ENCODE assay signal across 8 cellular contexts in genomic region chr1:25430666-25431494, GRCh38. TPM values are rescaled to one million over a fixed set of nuclear protein-coding genes. Genes with fewer than 3 reads are reported as not detected.
A peak's percentile ranks its signal among the peaks of the same experiment; 100 is the strongest.
DNase-seq lines count a peak whose midpoint lies in the region; ATAC-seq, FAIRE-seq and TF ChIP-seq lines count a peak whose summit lies in the region.

A gene with protein sequence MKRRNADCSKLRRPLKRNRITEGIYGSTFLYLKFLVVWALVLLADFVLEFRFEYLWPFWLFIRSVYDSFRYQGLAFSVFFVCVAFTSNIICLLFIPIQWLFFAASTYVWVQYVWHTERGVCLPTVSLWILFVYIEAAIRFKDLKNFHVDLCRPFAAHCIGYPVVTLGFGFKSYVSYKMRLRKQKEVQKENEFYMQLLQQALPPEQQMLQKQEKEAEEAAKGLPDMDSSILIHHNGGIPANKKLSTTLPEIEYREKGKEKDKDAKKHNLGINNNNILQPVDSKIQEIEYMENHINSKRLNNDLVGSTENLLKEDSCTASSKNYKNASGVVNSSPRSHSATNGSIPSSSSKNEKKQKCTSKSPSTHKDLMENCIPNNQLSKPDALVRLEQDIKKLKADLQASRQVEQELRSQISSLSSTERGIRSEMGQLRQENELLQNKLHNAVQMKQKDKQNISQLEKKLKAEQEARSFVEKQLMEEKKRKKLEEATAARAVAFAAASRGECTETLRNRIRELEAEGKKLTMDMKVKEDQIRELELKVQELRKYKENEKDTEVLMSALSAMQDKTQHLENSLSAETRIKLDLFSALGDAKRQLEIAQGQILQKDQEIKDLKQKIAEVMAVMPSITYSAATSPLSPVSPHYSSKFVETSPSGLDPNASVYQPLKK (plus strand): TSS chr1:25430897. CDS start chr1:25431099, 202 bp downstream.

- no peaks in the 10 kb centered on the region for H3K27me3 Mint-ChIP-seq in activated T-helper 2 cell treated with anti-CD3 and anti-CD28 coated beads, Interferon-gamma antibody, Interleukin-2, Interleukin-4, amounts not matched to agents 10 μg/mL and 5 μg/mL and 100 μg/mL, durations not matched to agents 14 hours and 24 hours and 36 hours (ENCODE audit: low read depth)
- peaks cover 0 to under 1% (median 0%) of the 10 kb centered on the region in 3 donors for H3K27me3 Mint-ChIP-seq in naive B cell

- peaks cover 13% of the 10 kb centered on the region for H3K36me3 Mint-ChIP-seq in activated T-helper 2 cell treated with anti-CD3 and anti-CD28 coated beads, Interferon-gamma antibody, Interleukin-2, Interleukin-4, amounts not matched to agents 10 μg/mL and 5 μg/mL and 100 μg/mL, durations not matched to agents 14 hours and 24 hours and 36 hours (ENCODE audit: low read depth)
- no peaks in the 10 kb centered on the region for H3K36me3 Mint-ChIP-seq in naive B cell
- peaks cover 5% of the 10 kb centered on the region for H3K36me3 Mint-ChIP-seq in stimulated activated effector memory CD8-positive, alpha-beta T cell treated with anti-CD3 and anti-CD28 coated beads, Interleukin-12 subunit alpha, Interleukin-12 subunit beta, amount 100 ng/mL, for 72 hours

- peaks cover 50% of the 10 kb centered on the region for H3K4me1 ChIP-seq in DOHH2 (ENCODE audit: control insufficient read depth, low read length)
- peaks cover 48% of the 10 kb centered on the region for H3K4me1 ChIP-seq in Loucy (ENCODE audit: insufficient read depth, low read length, poor library complexity, severe bottlenecking)
- peaks cover 4% of the 10 kb centered on the region for H3K4me1 ChIP-seq in fibroblast of lung (ENCODE audit: control insufficient read depth, extremely low read depth, insufficient read depth, low read length)

- TF ChIP-seq POLR2A in H54 (IDR thresholded peaks at IDR 0.05; ENCODE audit: low read depth, low read length) (no peak), Raji (IDR thresholded peaks at IDR 0.05; ENCODE audit: insufficient read depth, low read depth, low read length) (0 out of 2 replicates have a peak, but pooled peaks have one; percentile 9)

- H3K4me3 Mint-ChIP-seq in activated T-helper 2 cell treated with anti-CD3 and anti-CD28 coated beads, Interferon-gamma antibody, Interleukin-2, Interleukin-4, amounts not matched to agents 10 μg/mL and 5 μg/mL and 100 μg/mL, durations not matched to agents 14 hours and 24 hours and 36 hours (ENCODE audit: low read depth) = peak within 1 kb of the TSS; percentile 96
- H3K4me3 Mint-ChIP-seq in naive B cell = peak within 1 kb of the TSS; percentile 96 to 99 (median 98)
- peak within 1 kb of the TSS; percentile 94 for H3K4me3 Mint-ChIP-seq in stimulated activated effector memory CD8-positive, alpha-beta T cell treated with anti-CD3 and anti-CD28 coated beads, Interleukin-12 subunit alpha, Interleukin-12 subunit beta, amount 100 ng/mL, for 72 hours

- H3K4me3 ChIP-seq in DOHH2 (ENCODE audit: low read length) = peak within 1 kb of the TSS; percentile 80
- peak within 1 kb of the TSS; percentile 77 for H3K4me3 ChIP-seq in Loucy (ENCODE audit: low read length, poor library complexity, severe bottlenecking)
- H3K4me3 ChIP-seq in fibroblast of lung (replicated peaks in 1 of 4; ENCODE audit: control extremely low read depth in 1 of 4, insufficient read depth in 1 of 4, low read depth in 3 of 4, low read length in 4 of 4) = peak within 1 kb of the TSS; percentile 79 to 98 (median 84)

- H3K27me3 ChIP-seq in DOHH2 (ENCODE audit: control insufficient read depth, low read length) (no peaks in the 10 kb centered on the region), Loucy (ENCODE audit: insufficient read depth, low read length, poor library complexity, severe bottlenecking) (no peaks in the 10 kb centered on the region), fibroblast of lung (ENCODE audit: control insufficient read depth, insufficient read depth, low read length) (no peaks in the 10 kb centered on the region)

- intact Hi-C loops in activated T-helper 2 cell treated with anti-CD3 and anti-CD28 coated beads, Interferon-gamma antibody, Interleukin-2, Interleukin-4, amounts not matched to agents 10 μg/mL and 5 μg/mL and 100 μg/mL, durations not matched to agents 14 hours and 24 hours and 36 hours (cut with micrococcal nuclease) = loop anchor here (1.0 to 5.0 kb wide), 6 partner anchors 16 to 475 kb away; partner anchors contain the start of genes STMN1 and TMEM50A

- H3K27ac Mint-ChIP-seq in activated T-helper 2 cell treated with anti-CD3 and anti-CD28 coated beads, Interferon-gamma antibody, Interleukin-2, Interleukin-4, amounts not matched to agents 10 μg/mL and 5 μg/mL and 100 μg/mL, durations not matched to agents 14 hours and 24 hours and 36 hours = peak within 1 kb of the TSS; percentile 99
- H3K27ac Mint-ChIP-seq in naive B cell = peak within 1 kb of the TSS; percentile 98 to 99 (median 98)
- H3K27ac Mint-ChIP-seq in stimulated activated effector memory CD8-positive, alpha-beta T cell treated with anti-CD3 and anti-CD28 coated beads, Interleukin-12 subunit alpha, Interleukin-12 subunit beta, amount 100 ng/mL, for 72 hours = peak within 1 kb of the TSS; percentile 99

- H3K27ac ChIP-seq in DOHH2 (ENCODE audit: low read depth, low read length) (peak within 1 kb of the TSS; percentile 86), fibroblast of lung (ENCODE audit: insufficient read depth, low read length) (peak within 1 kb of the TSS; percentile 89)

- H2AFZ ChIP-seq in Loucy (ENCODE audit: low read length) (peak within 1 kb of the TSS; percentile 91), fibroblast of lung (ENCODE audit: low read length) (peak within 1 kb of the TSS; percentile 92)

- H3K79me2 ChIP-seq in DOHH2 (ENCODE audit: control insufficient read depth, low read length) = peaks cover 56% of the 10 kb centered on the region
- peaks cover 50% of the 10 kb centered on the region for H3K79me2 ChIP-seq in Loucy (ENCODE audit: insufficient read depth, low read length)
- H3K79me2 ChIP-seq in fibroblast of lung (ENCODE audit: control insufficient read depth, insufficient read depth, low read length) = peaks cover 20% of the 10 kb centered on the region

- peaks cover 23% of the 10 kb centered on the region for H3F3A ChIP-seq in DOHH2 (ENCODE audit: control insufficient read depth, insufficient read depth)
- H3F3A ChIP-seq in Loucy (ENCODE audit: low read depth) = peaks cover 3% of the 10 kb centered on the region

- no peak for FAIRE-seq in H54 (lab: Jason Lieb, UNC)

- TF ChIP-seq CTCF in DOHH2 (IDR thresholded peaks at IDR 0.05; ENCODE audit: low read depth, low read length, poor library complexity, severe bottlenecking) (peak; percentile 17), Loucy (conservative IDR thresholded peaks at IDR 0.05; ENCODE audit: low read length) (no peak), fibroblast of lung (conservative IDR thresholded peaks at IDR 0.05 in 1 of 2, IDR thresholded peaks at IDR 0.05 in 1 of 2; ENCODE audit: low read depth in 1 of 2, low read length in 2 of 2) (no peak)

- DNase-seq in H54 (ENCODE audit: insufficient read length, low spot score) (peak; percentile 78), fibroblast of lung (ENCODE audit: low read depth in 2 of 2) (peak; percentile 91 to 97), naive B cell (peak; percentile 97)
- DNase-seq in activated T-helper 2 cell treated with anti-CD3 and anti-CD28 coated beads, Interferon-gamma antibody, Interleukin-2, Interleukin-4, amounts not matched to agents 10 μg/mL and 5 μg/mL and 100 μg/mL, durations not matched to agents 14 hours and 24 hours and 36 hours (ENCODE audit: low spot score) = peak; percentile 95
- DNase-seq in stimulated activated effector memory CD8-positive, alpha-beta T cell treated with anti-CD3 and anti-CD28 coated beads, Interleukin-12 subunit alpha, Interleukin-12 subunit beta, amount 100 ng/mL, for 72 hours (ENCODE audit: low spot score in 2 of 2) = peak; percentile 99 to 100

- H3K9me3 ChIP-seq in DOHH2 (ENCODE audit: control insufficient read depth, insufficient read depth, low read length) (no peaks in the 10 kb centered on the region), Loucy (ENCODE audit: insufficient read depth, low read depth, low read length) (no peaks in the 10 kb centered on the region), fibroblast of lung (ENCODE audit: control insufficient read depth, insufficient read depth, low read depth, low read length) (no peaks in the 10 kb centered on the region)

- H3K9ac ChIP-seq in Loucy (ENCODE audit: low read depth, low read length, poor library complexity, severe bottlenecking) (peak within 1 kb of the TSS; percentile 81), fibroblast of lung (ENCODE audit: insufficient read depth, low read length) (peak within 1 kb of the TSS; percentile 84)

- H3K4me1 Mint-ChIP-seq in activated T-helper 2 cell treated with anti-CD3 and anti-CD28 coated beads, Interferon-gamma antibody, Interleukin-2, Interleukin-4, amounts not matched to agents 10 μg/mL and 5 μg/mL and 100 μg/mL, durations not matched to agents 14 hours and 24 hours and 36 hours (ENCODE audit: low read depth) = peaks cover 53% of the 10 kb centered on the region
- H3K4me1 Mint-ChIP-seq in naive B cell = peaks cover 22 to 48% (median 39%) of the 10 kb centered on the region in 3 donors
- peaks cover 51% of the 10 kb centered on the region for H3K4me1 Mint-ChIP-seq in stimulated activated effector memory CD8-positive, alpha-beta T cell treated with anti-CD3 and anti-CD28 coated beads, Interleukin-12 subunit alpha, Interleukin-12 subunit beta, amount 100 ng/mL, for 72 hours

- H4K20me1 ChIP-seq in DOHH2 (ENCODE audit: control insufficient read depth, insufficient read depth, low read depth, low read length) (0 out of 2 replicates have a peak, but pooled peaks cover 4% of the 10 kb centered on the region), Loucy (ENCODE audit: insufficient read depth, low read length, poor library complexity, severe bottlenecking) (peaks cover 46% of the 10 kb centered on the region), fibroblast of lung (ENCODE audit: control insufficient read depth, extremely low read depth, insufficient read depth, low read length) (no peaks in the 10 kb centered on the region)

- H3K9me3 Mint-ChIP-seq in activated T-helper 2 cell treated with anti-CD3 and anti-CD28 coated beads, Interferon-gamma antibody, Interleukin-2, Interleukin-4, amounts not matched to agents 10 μg/mL and 5 μg/mL and 100 μg/mL, durations not matched to agents 14 hours and 24 hours and 36 hours = no peaks in the 10 kb centered on the region
- H3K9me3 Mint-ChIP-seq in naive B cell = no peaks in the 10 kb centered on the region
- H3K9me3 Mint-ChIP-seq in stimulated activated effector memory CD8-positive, alpha-beta T cell treated with anti-CD3 and anti-CD28 coated beads, Interleukin-12 subunit alpha, Interleukin-12 subunit beta, amount 100 ng/mL, for 72 hours = no peaks in the 10 kb centered on the region

- H3K9me2 ChIP-seq in DOHH2 (replicated peaks; ENCODE audit: control insufficient read depth, low read length) = no peaks in the 10 kb centered on the region
- no peaks in the 10 kb centered on the region for H3K9me2 ChIP-seq in Loucy (replicated peaks; ENCODE audit: low read depth, low read length)

- peaks cover 23% of the 10 kb centered on the region for H3K36me3 ChIP-seq in DOHH2 (ENCODE audit: control insufficient read depth, low read length)
- no peaks in the 10 kb centered on the region for H3K36me3 ChIP-seq in Loucy (ENCODE audit: insufficient read depth, low read length)
- H3K36me3 ChIP-seq in fibroblast of lung (ENCODE audit: control insufficient read depth, insufficient read depth, low read length) = no peaks in the 10 kb centered on the region

- H3K4me2 ChIP-seq in DOHH2 (ENCODE audit: low read length) (peak within 1 kb of the TSS; percentile 98), Loucy (ENCODE audit: low read depth, low read length, poor library complexity, severe bottlenecking) (peak within 1 kb of the TSS; percentile 96), fibroblast of lung (ENCODE audit: extremely low read depth, insufficient read depth, low read length) (peak within 1 kb of the TSS; percentile 93)

- peak; percentile 81 to 84 for ATAC-seq in naive B cell (ENCODE audit: low read depth in 2 of 2)
- ATAC-seq in stimulated activated effector memory CD8-positive, alpha-beta T cell treated with anti-CD3 and anti-CD28 coated beads, Interleukin-12 subunit alpha, Interleukin-12 subunit beta, amount 100 ng/mL, for 72 hours = peak; percentile 93

RNA-seq across cellular contexts. Expression of the gene that starts here (rescaled TPM):
- total RNA-seq in activated T-helper 2 cell treated with anti-CD3 and anti-CD28 coated beads, Interferon-gamma antibody, Interleukin-2, Interleukin-4, amounts not matched to agents 10 μg/mL and 5 μg/mL and 100 μg/mL, durations not matched to agents 14 hours and 24 hours and 36 hours = 15.8 and 15.9 TPM in 2 replicates
- total RNA-seq in fibroblast of lung = 16.9 and 17.5 TPM in 2 replicates
- polyA plus RNA-seq in fibroblast of lung (12.4 and 14.2 TPM in 2 replicates), naive B cell (ENCODE audit: low read depth in 6 of 6) (1 to 10 TPM; 2.7 to 9.9 (median 7.2) TPM)
- polyA plus RNA-seq in fibroblast of lung (2012) = 11.1 and 12.0 TPM in 2 replicates
- polyA minus RNA-seq in fibroblast of lung (ENCODE audit: low replicate concordance) = 0.48 and 1.9 TPM in 2 replicates

Comparison
In these comparisons a context has a peak if more than half of its experiments do, and no peak if none do; other contexts are left out.
1. Peak in every context shown above with its lines: DNase-seq, ATAC-seq, H3K4me3 ChIP-seq and H3K27ac ChIP-seq.